16 cellular contexts compared by ENCODE assay signal in genomic region chr1:12151465-12151864, GRCh38. TPM values are rescaled to one million over a fixed set of nuclear protein-coding genes. Genes with fewer than 3 reads are reported as not detected.
DNase-seq lines count a peak whose midpoint lies in the region; ATAC-seq and TF ChIP-seq lines count a peak whose summit lies in the region.
"Had no signal": no experiment of that assay in that cellular context is flagged by ENCODE, and none has a peak within 500 bp of the region (broad histone marks: within the 10 kb centered on the region; RNA-seq: fewer than 3 reads in every experiment).

No MANE protein-coding gene starts in this region.

- H3K9me3 ChIP-seq in T-helper 17 cell (ENCODE audit: control insufficient read depth, low read length, poor library complexity, severe bottlenecking) (no peaks in the 10 kb centered on the region), esophagus squamous epithelium (no peaks in the 10 kb centered on the region), esophagus muscularis mucosa (peaks cover 0 to 5% (median 2%) of the 10 kb centered on the region in 4 donors)

- TF ChIP-seq CTCF in esophagus squamous epithelium (IDR thresholded peaks at IDR 0.05) (no peak), esophagus muscularis mucosa (IDR thresholded peaks at IDR 0.05) (no peak)

- intact Hi-C loops in esophagus squamous epithelium (cut with DNase I): no loop called here
- intact Hi-C loops in esophagus muscularis mucosa (cut with DNase I): no loop called here

- peak overlapping the region; percentile 99 for H3K27ac Mint-ChIP-seq in activated CD8-positive, alpha-beta memory T cell treated with anti-CD3 and anti-CD28 coated beads, Interleukin-2, amount 10 ng/mL, durations not matched to agents 7 days and 5 days
- H3K27ac Mint-ChIP-seq in T-helper 17 cell: peak overlapping the region; percentile 92
- peak overlapping the region; percentile 93 for H3K27ac Mint-ChIP-seq in stimulated activated naive B cell treated with anti-CD40 and anti-IgM and Interleukin-4, amounts not matched to agents 10 μg/mL and 1 μg/mL and 100 μg/mL, for 72 hours
- H3K27ac Mint-ChIP-seq: nephron had no signal

- H3K36me3 Mint-ChIP-seq in activated CD8-positive, alpha-beta memory T cell treated with anti-CD3 and anti-CD28 coated beads, Interleukin-2, amount 10 ng/mL, durations not matched to agents 7 days and 5 days: peaks cover 11% of the 10 kb centered on the region
- H3K36me3 Mint-ChIP-seq in T-helper 17 cell (ENCODE audit: low read depth): peaks cover 3% of the 10 kb centered on the region
- peaks cover 4 to 5% of the 10 kb centered on the region in 2 donors for H3K36me3 Mint-ChIP-seq in stimulated activated naive B cell treated with anti-CD40 and anti-IgM and Interleukin-4, amounts not matched to agents 10 μg/mL and 1 μg/mL and 100 μg/mL, for 72 hours

- ATAC-seq in activated CD8-positive, alpha-beta memory T cell treated with anti-CD3 and anti-CD28 coated beads, Interleukin-2, amount 10 ng/mL, durations not matched to agents 7 days and 5 days: no peak
- ATAC-seq in T-helper 17 cell (no peak), GM21529 (IDR thresholded peaks at IDR 0.05; ENCODE audit: unreplicated experiment) (no peak), HG03025 (IDR thresholded peaks at IDR 0.05; ENCODE audit: low FRiP score, unreplicated experiment) (no peak)
- ATAC-seq in stimulated activated naive B cell treated with anti-CD40 and anti-IgM and Interleukin-4, amounts not matched to agents 10 μg/mL and 1 μg/mL and 100 μg/mL, for 72 hours (replicated peaks): no peak

- TF ChIP-seq POLR2A in esophagus squamous epithelium (IDR thresholded peaks at IDR 0.05) (no peak), esophagus muscularis mucosa (IDR thresholded peaks at IDR 0.05; ENCODE audit: low read depth) (no peak)

- H3K4me3 ChIP-seq in esophagus squamous epithelium: no peak overlapping the region
- H3K4me3 ChIP-seq in esophagus muscularis mucosa: no peak overlapping the region
- H3K4me3 ChIP-seq: GM23248, sigmoid colon had no signal

- TF ChIP-seq EP300 in esophagus muscularis mucosa (IDR thresholded peaks at IDR 0.05): no peak

- H3K36me3 ChIP-seq in esophagus squamous epithelium (no peaks in the 10 kb centered on the region), esophagus muscularis mucosa (no peaks in the 10 kb centered on the region)
- H3K36me3 ChIP-seq: sigmoid colon had no signal

- peak overlapping the region; percentile 13 for H3K4me3 Mint-ChIP-seq in activated CD8-positive, alpha-beta memory T cell treated with anti-CD3 and anti-CD28 coated beads, Interleukin-2, amount 10 ng/mL, durations not matched to agents 7 days and 5 days
- peak overlapping the region; percentile 75 for H3K4me3 Mint-ChIP-seq in T-helper 17 cell
- H3K4me3 Mint-ChIP-seq in stimulated activated naive B cell treated with anti-CD40 and anti-IgM and Interleukin-4, amounts not matched to agents 10 μg/mL and 1 μg/mL and 100 μg/mL, for 72 hours: peak overlapping the region in 1 of 2 donors; percentile 22
- H3K4me3 Mint-ChIP-seq: nephron had no signal

- CTCF ChIA-PET in activated CD8-positive, alpha-beta memory T cell treated with anti-CD3 and anti-CD28 coated beads, Interleukin-2, amount 10 ng/mL, durations not matched to agents 7 days and 5 days (lab: Charles Lee): interaction anchor here (1.9 to 6.3 kb wide), 6 partner anchors 8 to 27 kb away, joined by 13 to 50 read pairs (median 32); partner anchors contain the start of gene TNFRSF1B

- H3K27ac ChIP-seq in esophagus squamous epithelium (peak overlapping the region; percentile 9 to 84 (median 48)), esophagus muscularis mucosa (replicated peaks in 1 of 4) (peak overlapping the region in 1 of 4 donors; percentile 31)
- H3K27ac ChIP-seq: GM23248 had no signal

- DNase-seq in activated CD8-positive, alpha-beta memory T cell treated with anti-CD3 and anti-CD28 coated beads, Interleukin-2, amount 10 ng/mL, durations not matched to agents 7 days and 5 days: no peak
- no peak for DNase-seq in activated CD8-positive, alpha-beta memory T cell treated with anti-CD3 and anti-CD28 coated beads, Interleukin-2, amount 50 U/mL, for 48 hours
- no peak for DNase-seq in T-helper 17 cell
- DNase-seq in esophagus squamous epithelium (lab: John Stamatoyannopoulos, UW): no peak
- no peak for DNase-seq in stimulated activated naive B cell treated with anti-CD40 and anti-IgM and Interleukin-4, amounts not matched to agents 10 μg/mL and 1 μg/mL and 100 μg/mL, for 72 hours
- DNase-seq in esophagus muscularis mucosa (ENCODE audit: extremely low spot score): no peak
- DNase-seq: activated CD4-positive, CD25-positive, alpha-beta regulatory T cell; GM23248; kidney; NCI-H1436; OCI-M1; sigmoid colon had no signal

- H3K27me3 ChIP-seq in esophagus squamous epithelium (peaks cover 0 to 34% (median 0%) of the 10 kb centered on the region in 4 donors), esophagus muscularis mucosa (peaks cover 0 to 12% (median 0%) of the 10 kb centered on the region in 4 donors)
- H3K27me3 ChIP-seq: sigmoid colon had no signal

- H3K4me1 Mint-ChIP-seq in activated CD8-positive, alpha-beta memory T cell treated with anti-CD3 and anti-CD28 coated beads, Interleukin-2, amount 10 ng/mL, durations not matched to agents 7 days and 5 days: peaks cover 92% of the 10 kb centered on the region
- H3K4me1 Mint-ChIP-seq in T-helper 17 cell: peaks cover 70% of the 10 kb centered on the region
- peaks cover 67 to 93% of the 10 kb centered on the region in 2 donors for H3K4me1 Mint-ChIP-seq in stimulated activated naive B cell treated with anti-CD40 and anti-IgM and Interleukin-4, amounts not matched to agents 10 μg/mL and 1 μg/mL and 100 μg/mL, for 72 hours

- WGBS in esophagus squamous epithelium, 2 donors: 100% methylated on average over 2 of the region's 2 CpGs
- WGBS in esophagus muscularis mucosa: 100% methylated on average over 2 of the region's 2 CpGs

- H3K4me1 ChIP-seq in esophagus squamous epithelium (peaks cover 5 to 66% (median 25%) of the 10 kb centered on the region in 3 donors), esophagus muscularis mucosa (peaks cover 6 to 40% (median 27%) of the 10 kb centered on the region in 4 donors)

- no peaks in the 10 kb centered on the region for H3K27me3 Mint-ChIP-seq in activated CD8-positive, alpha-beta memory T cell treated with anti-CD3 and anti-CD28 coated beads, Interleukin-2, amount 10 ng/mL, durations not matched to agents 7 days and 5 days
- H3K27me3 Mint-ChIP-seq in T-helper 17 cell: no peaks in the 10 kb centered on the region
- H3K27me3 Mint-ChIP-seq in stimulated activated naive B cell treated with anti-CD40 and anti-IgM and Interleukin-4, amounts not matched to agents 10 μg/mL and 1 μg/mL and 100 μg/mL, for 72 hours: no peaks in the 10 kb centered on the region

- no peaks in the 10 kb centered on the region for H3K9me3 Mint-ChIP-seq in activated CD8-positive, alpha-beta memory T cell treated with anti-CD3 and anti-CD28 coated beads, Interleukin-2, amount 10 ng/mL, durations not matched to agents 7 days and 5 days (ENCODE audit: low read depth)
- peaks cover 7 to 8% of the 10 kb centered on the region in 2 donors for H3K9me3 Mint-ChIP-seq in stimulated activated naive B cell treated with anti-CD40 and anti-IgM and Interleukin-4, amounts not matched to agents 10 μg/mL and 1 μg/mL and 100 μg/mL, for 72 hours

RNA-seq across cellular contexts. Expression of gene TNFRSF1B, which starts 15.3 kb away (rescaled TPM):
- 100 to 1,000 TPM; 294 to 370 TPM for total RNA-seq in activated CD8-positive, alpha-beta memory T cell treated with anti-CD3 and anti-CD28 coated beads, Interleukin-2, amount 10 ng/mL, durations not matched to agents 7 days and 5 days
- 100 to 1,000 TPM; 127 to 132 TPM for total RNA-seq in T-helper 17 cell
- 10 to 100 TPM in 2 of 4 donors, 1 to 10 TPM in 2; 2.1 to 17.5 (median 10.3) TPM for total RNA-seq in esophagus squamous epithelium
- 10 to 100 TPM; 15.4 to 55.5 (median 32.4) TPM for total RNA-seq in esophagus muscularis mucosa
- total RNA-seq: A673 had no signal
